In the genomic region with DNA sequence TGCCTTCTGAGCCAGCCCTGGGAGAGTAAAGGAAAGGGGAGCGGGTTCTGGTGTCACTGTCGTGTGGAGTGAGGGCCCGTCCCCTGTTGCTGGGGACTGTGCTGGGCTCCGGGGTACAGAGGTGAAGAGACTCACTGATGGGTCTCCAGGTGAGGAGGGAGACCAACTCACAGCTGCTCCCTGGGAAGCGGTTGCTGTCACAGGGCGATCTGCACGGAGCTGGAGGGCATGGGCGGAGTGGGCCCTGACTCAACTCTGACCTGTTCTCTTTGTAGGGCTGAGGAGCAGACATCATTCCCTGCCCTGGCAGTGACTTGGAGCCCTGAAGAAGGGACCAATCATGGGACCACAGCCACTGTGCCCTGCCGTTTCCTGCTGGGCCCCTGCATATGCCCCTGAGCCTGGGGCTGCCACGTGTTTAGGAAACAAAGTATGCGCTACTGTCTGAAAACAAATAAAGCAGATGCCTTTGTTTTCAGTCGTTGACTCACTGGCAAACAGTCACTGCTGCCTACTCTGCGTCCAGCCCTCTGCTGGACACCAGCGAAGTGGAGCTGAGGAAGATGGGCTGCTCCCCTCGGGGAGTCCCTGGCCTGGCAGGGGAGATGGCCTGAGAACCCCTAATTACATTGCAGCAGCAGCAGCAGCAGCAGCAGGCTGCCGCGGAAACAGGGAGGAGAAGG, we compare ENCODE assay signal across 9 cellular contexts. TPM values are rescaled to one million over a fixed set of nuclear protein-coding genes. Genes with fewer than 3 reads are reported as not detected.
DNase-seq lines count a peak whose midpoint lies in the region; ATAC-seq and TF ChIP-seq lines count a peak whose summit lies in the region.
"Had no signal": no experiment of that assay in that cellular context is flagged by ENCODE, and none has a peak within 500 bp of the region (broad histone marks: within the 10 kb centered on the region; RNA-seq: fewer than 3 reads in every experiment).

No MANE protein-coding gene starts in this region.

- H3K36me3 ChIP-seq in adipocyte (ENCODE audit: control insufficient read depth, insufficient read depth, low read length, severe bottlenecking) = no peaks in the 10 kb centered on the region
- H3K36me3 ChIP-seq in hepatocyte (replicated peaks; ENCODE audit: insufficient read depth, low read depth) = no peaks in the 10 kb centered on the region
- no peaks in the 10 kb centered on the region for H3K36me3 ChIP-seq in prostate gland

- H3K27me3 ChIP-seq in adipocyte (replicated peaks; ENCODE audit: control insufficient read depth, insufficient read depth, low read length) (no peaks in the 10 kb centered on the region), hepatocyte (no peaks in the 10 kb centered on the region), prostate gland (replicated peaks; ENCODE audit: insufficient read depth) (peaks cover 2% of the 10 kb centered on the region)

- DNase-seq in left cardiac atrium (peak; percentile 15), Right ventricle myocardium inferior (ENCODE audit: missing footprints) (no peak), adipocyte (ENCODE audit: low read depth) (peak; percentile 79), hepatocyte (ENCODE audit: low spot score) (peak; percentile 34), prostate gland (ENCODE audit: low spot score) (no peak)
- DNase-seq: RPMI8226 had no signal

- H3K4me3 ChIP-seq in adipocyte (ENCODE audit: low read length) (no peak overlapping the region), hepatocyte (no peak overlapping the region), prostate gland (no peak overlapping the region)

- WGBS in hepatocyte (ENCODE audit: low lambda C conversion rate, missing lambda C conversion rate) = 62% methylated on average over 17 of the region's 17 CpGs
- 53% methylated on average over 17 of the region's 17 CpGs for WGBS in prostate gland

- intact Hi-C loops in left cardiac atrium (cut with DNase I) (no loop called here), Right ventricle myocardium inferior (cut with DNase I) (loop anchor here (2.0 to 5.0 kb wide), 2 partner anchors 133 to 207 kb away; no protein-coding TSS in a partner anchor), prostate gland (cut with DNase I) (no loop called here)

- no peaks in the 10 kb centered on the region for H3K9me2 ChIP-seq in hepatocyte (replicated peaks; ENCODE audit: insufficient read depth)

- peak; percentile 23 for TF ChIP-seq CTCF in hepatocyte (IDR thresholded peaks at IDR 0.05; ENCODE audit: poor library complexity)
- TF ChIP-seq CTCF in prostate gland (IDR thresholded peaks at IDR 0.05) = peak in 2 of 4 experiments; percentile 14 to 37

- no peak overlapping the region for H2AFZ ChIP-seq in hepatocyte

- H3K4me2 ChIP-seq in hepatocyte = no peak overlapping the region

- H4K20me1 ChIP-seq in hepatocyte (ENCODE audit: insufficient read depth, poor library complexity, severe bottlenecking) = no peaks in the 10 kb centered on the region

- H3K79me2 ChIP-seq in hepatocyte = no peaks in the 10 kb centered on the region

- no peak for TF ChIP-seq POLR2A in prostate gland (IDR thresholded peaks at IDR 0.05)

- no peak for ATAC-seq in left cardiac atrium
- no peak for ATAC-seq in Right ventricle myocardium inferior
- no peak for ATAC-seq in GM18907 (IDR thresholded peaks at IDR 0.05; ENCODE audit: unreplicated experiment)
- no peak for ATAC-seq in GM21619 (IDR thresholded peaks at IDR 0.05; ENCODE audit: unreplicated experiment)

- H3K4me1 ChIP-seq in adipocyte (ENCODE audit: control insufficient read depth, insufficient read depth, low read length) (peaks cover 25% of the 10 kb centered on the region), hepatocyte (ENCODE audit: insufficient read depth) (peaks cover 4% of the 10 kb centered on the region), prostate gland (replicated peaks) (peaks cover 4% of the 10 kb centered on the region)

- H3K27ac ChIP-seq in hepatocyte (no peak overlapping the region), temporal lobe (ENCODE audit: low read depth, low read length) (peak overlapping the region; percentile 13), prostate gland (no peak overlapping the region)

- no peak overlapping the region for H3K9ac ChIP-seq in adipocyte (ENCODE audit: low read length)

- no peaks in the 10 kb centered on the region for H3K9me3 ChIP-seq in adipocyte (ENCODE audit: control insufficient read depth, low read length)
- no peaks in the 10 kb centered on the region for H3K9me3 ChIP-seq in hepatocyte (ENCODE audit: low read depth)
- H3K9me3 ChIP-seq in prostate gland = no peaks in the 10 kb centered on the region

RNA-seq across cellular contexts. Expression of a gene that starts 22.9 kb away (rescaled TPM):
- total RNA-seq in left cardiac atrium = 10 to 100 TPM; 18.6 to 20.4 TPM
- total RNA-seq in Right ventricle myocardium inferior = 29.6 TPM
- 30.1 and 35.1 TPM in 2 replicates for total RNA-seq in hepatocyte
- polyA plus RNA-seq in hepatocyte = 19.7 and 21.3 TPM in 2 replicates
- 61.2 TPM for total RNA-seq in temporal lobe
- 10 to 100 TPM; 17.0 to 49.5 TPM for total RNA-seq in prostate gland

Comparison
In these comparisons a context has a peak if more than half of its experiments do, and no peak if none do; other contexts are left out.
1. DNase-seq: peak in left cardiac atrium (single experiment), adipocyte (single experiment) and hepatocyte (single experiment); none in Right ventricle myocardium inferior (single experiment) and prostate gland (single experiment).